19 cellular contexts compared by ENCODE assay signal in genomic region chr1:10019561-10019960, GRCh38. TPM values are rescaled to one million over a fixed set of nuclear protein-coding genes. Genes with fewer than 3 reads are reported as not detected.
DNase-seq lines count a peak whose midpoint lies in the region; ATAC-seq and TF ChIP-seq lines count a peak whose summit lies in the region.
"Had no signal": no experiment of that assay in that cellular context is flagged by ENCODE, and none has a peak within 500 bp of the region (broad histone marks: within the 10 kb centered on the region; RNA-seq: fewer than 3 reads in every experiment).

No MANE protein-coding gene starts in this region.

- ATAC-seq in central memory CD8-positive, alpha-beta T cell (replicated peaks; ENCODE audit: extremely low read depth, poor library complexity, severe bottlenecking), result no peak
- ATAC-seq: CD8-positive, alpha-beta T cell; GM23338 had no signal

- H3K9ac ChIP-seq in SK-N-MC (ENCODE audit: insufficient read length), result no peak overlapping the region
- H3K9ac ChIP-seq: BLaER1 had no signal

- H3K4me1 ChIP-seq in thyroid gland, result peaks cover 17 to 24% of the 10 kb centered on the region in 2 donors
- H3K4me1 ChIP-seq: BLaER1 had no signal

- H3K9me3 ChIP-seq in SK-N-MC (ENCODE audit: low read depth, low read length), result no peaks in the 10 kb centered on the region
- H3K9me3 ChIP-seq in thyroid gland, result no peaks in the 10 kb centered on the region
- H3K9me3 ChIP-seq: BLaER1 had no signal

- H3K27me3 Mint-ChIP-seq in central memory CD8-positive, alpha-beta T cell, result no peaks in the 10 kb centered on the region
- H3K27me3 Mint-ChIP-seq in mesothelial cell of epicardium (ENCODE audit: low read depth), result no peaks in the 10 kb centered on the region

- H3K36me3 Mint-ChIP-seq in central memory CD8-positive, alpha-beta T cell (ENCODE audit: insufficient read depth), result peaks cover 2% of the 10 kb centered on the region
- H3K36me3 Mint-ChIP-seq in mesothelial cell of epicardium, result no peaks in the 10 kb centered on the region
- H3K36me3 Mint-ChIP-seq: CD8-positive, alpha-beta T cell had no signal

- H3K36me3 ChIP-seq in SK-N-MC (ENCODE audit: insufficient read depth, low read length) (no peaks in the 10 kb centered on the region), thyroid gland (no peaks in the 10 kb centered on the region)
- H3K36me3 ChIP-seq: BLaER1 had no signal

- no peak overlapping the region for H3K4me3 ChIP-seq in SK-N-MC
- H3K4me3 ChIP-seq in thyroid gland (replicated peaks in 1 of 3), result no peak overlapping the region
- H3K4me3 ChIP-seq: BLaER1, GM23338 had no signal

- no peak for TF ChIP-seq POLR2A in thyroid gland (IDR thresholded peaks at IDR 0.05)

- H3K27ac ChIP-seq in SK-N-MC (peak overlapping the region; percentile 54), thyroid gland (no peak overlapping the region)
- H3K27ac ChIP-seq: BLaER1, HL-60 had no signal

- no peaks in the 10 kb centered on the region for H3K9me3 Mint-ChIP-seq in central memory CD8-positive, alpha-beta T cell
- no peaks in the 10 kb centered on the region for H3K9me3 Mint-ChIP-seq in mesothelial cell of epicardium
- H3K9me3 Mint-ChIP-seq: CD8-positive, alpha-beta T cell; GM23338 had no signal

- peak; percentile 29 for DNase-seq in EH (ENCODE audit: low read depth)
- DNase-seq in SK-N-MC (ENCODE audit: low read depth, low spot score), result no peak
- DNase-seq in central memory CD8-positive, alpha-beta T cell (ENCODE audit: low spot score in 2 of 2), result no peak
- DNase-seq in mesothelial cell of epicardium (ENCODE audit: low spot score in 2 of 2, unreplicated experiment in 2 of 2), result no peak
- no peak for DNase-seq in thyroid gland
- DNase-seq in foreskin melanocyte, result no peak
- DNase-seq in NOMO-1 treated with dmso at 0.1 percent for 144 hours (lab: John Stamatoyannopoulos, UW; ENCODE audit: unreplicated experiment), result no peak
- DNase-seq in NCI-H1694 treated with DMSO at 0.1 percent for 48 hours (lab: John Stamatoyannopoulos, UW), result no peak
- DNase-seq: 8988T; Calu3; CD8-positive, alpha-beta T cell; DMS79 treated with DMSO at 0.1 percent for 48 hours; EL; HCEC 1CT had no signal

- no peak overlapping the region for H3K4me3 Mint-ChIP-seq in central memory CD8-positive, alpha-beta T cell
- no peak overlapping the region for H3K4me3 Mint-ChIP-seq in mesothelial cell of epicardium
- H3K4me3 Mint-ChIP-seq: CD8-positive, alpha-beta T cell; GM23338 had no signal

- no peaks in the 10 kb centered on the region for H3K27me3 ChIP-seq in thyroid gland
- H3K27me3 ChIP-seq: BLaER1 had no signal

- TF ChIP-seq CTCF in mesothelial cell of epicardium (IDR thresholded peaks at IDR 0.05; ENCODE audit: unreplicated experiment) (no peak), thyroid gland (IDR thresholded peaks at IDR 0.05) (no peak)

- H3K4me1 Mint-ChIP-seq in central memory CD8-positive, alpha-beta T cell, result no peaks in the 10 kb centered on the region
- peaks cover 12% of the 10 kb centered on the region for H3K4me1 Mint-ChIP-seq in mesothelial cell of epicardium
- H3K4me1 Mint-ChIP-seq: GM23338 had no signal

- intact Hi-C loops in thyroid gland (cut with DNase I), result no loop called here

- peak overlapping the region; percentile 49 for H3K27ac Mint-ChIP-seq in central memory CD8-positive, alpha-beta T cell (ENCODE audit: low read depth)
- H3K27ac Mint-ChIP-seq in mesothelial cell of epicardium, result peak overlapping the region; percentile 47
- H3K27ac Mint-ChIP-seq: CD8-positive, alpha-beta T cell; GM23338 had no signal

RNA-seq across cellular contexts. Expression of gene UBE4B, which starts 13.2 kb away (rescaled TPM):
- total RNA-seq in mesothelial cell of epicardium, result 61.3 to 64.5 TPM (median 63.7 TPM) in 3 replicates
- 10 to 100 TPM; 64.0 to 89.0 (median 71.0) TPM for total RNA-seq in thyroid gland

RNA-seq across cellular contexts. Expression of gene RBP7, which starts 22.5 kb away (rescaled TPM):
- total RNA-seq in mesothelial cell of epicardium (1.3 to 2.3 TPM (median 2.2 TPM) in 3 replicates), thyroid gland (10 to 100 TPM in 3 of 4 donors, 1 to 10 TPM in 1; 7.2 to 39.8 (median 32.8) TPM)
- total RNA-seq: A673; CD8-positive, alpha-beta T cell; HT1080 had no signal
